33 cellular contexts compared by ENCODE assay signal in the genomic region with DNA sequence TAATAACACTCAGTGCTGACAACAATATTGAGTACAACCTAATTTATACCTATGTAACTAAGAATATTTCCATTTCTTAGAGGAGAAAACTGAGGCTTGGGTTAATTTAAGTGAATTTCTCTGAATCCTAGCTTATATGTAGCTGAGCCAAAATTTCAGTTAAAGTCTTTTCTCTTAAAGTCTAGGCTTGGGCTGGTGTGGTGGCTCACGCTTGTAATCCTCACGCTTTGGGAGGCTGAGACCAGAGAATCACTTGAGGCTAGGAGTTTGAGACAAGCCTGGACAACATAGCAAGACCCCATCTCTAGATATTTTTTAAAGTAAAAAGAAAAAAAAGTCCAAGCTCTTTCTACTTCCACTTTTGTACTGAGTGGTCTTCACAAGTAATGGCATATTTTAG.
"Had no signal": no experiment of that assay in that cellular context is flagged by ENCODE, and none has a peak within 500 bp of the region (broad histone marks: within the 10 kb centered on the region; RNA-seq: fewer than 3 reads in every experiment).

No MANE protein-coding gene starts in this region.

- H3K4me1 ChIP-seq: adrenal gland, ascending aorta, body of pancreas, breast epithelium had no signal

- H3K27me3 ChIP-seq: adrenal gland, ascending aorta, body of pancreas, brain microvascular endothelial cell, breast epithelium, cardiac muscle cell had no signal

- ATAC-seq: activated naive CD4-positive, alpha-beta T cell treated with anti-CD3 and anti-CD28 coated beads, Interleukin-2, amount 50 U/mL, for 72 hours; activated naive CD8-positive, alpha-beta T cell treated with anti-CD3 and anti-CD28 coated beads, Interleukin-2, amount 50 U/mL, for 24 hours; activated T-cell treated with anti-CD3 and anti-CD28 coated beads, Interleukin-2, amount 50 U/mL, for 4 hours; activated T-cell treated with anti-CD3 and anti-CD28 coated beads, Interleukin-2, amount 50 U/mL, for 72 hours; activated T-helper 17 cell treated with anti-CD3 and anti-CD28 coated beads, Interleukin-2, amount 50 U/mL, for 72 hours; body of pancreas had no signal

- H3K9me3 ChIP-seq: adrenal gland, body of pancreas, breast epithelium had no signal

- H3K4me3 ChIP-seq: adrenal gland, ascending aorta, body of pancreas, breast epithelium, cardiac muscle cell had no signal

- H3K27ac ChIP-seq: ascending aorta, body of pancreas, brain microvascular endothelial cell, breast epithelium had no signal

- FAIRE-seq: astrocyte, bronchial epithelial cell had no signal

- DNase-seq: activated effector memory CD4-positive, alpha-beta T cell treated with anti-CD3 and anti-CD28 coated beads, Interleukin-2, amount 50 U/mL, for 16 hours; activated effector memory CD4-positive, alpha-beta T cell treated with Interleukin-2 at 50 U/mL for 16 hours; activated gamma-delta T cell; activated gamma-delta T cell treated with Interleukin-2 at 50 U/mL for 16 hours; activated naive CD4-positive, alpha-beta T cell; activated naive CD4-positive, alpha-beta T cell treated with anti-CD3 and anti-CD28 coated beads for 36 hours; activated naive CD4-positive, alpha-beta T cell treated with anti-CD3 and anti-CD28 coated beads, Interleukin-2, amount 10 ng/mL, durations not matched to agents 7 days and 5 days; activated naive CD4-positive, alpha-beta T cell treated with anti-CD3 and anti-CD28 coated beads, Interleukin-2, amount 50 U/mL, for 16 hours; activated naive CD4-positive, alpha-beta T cell treated with Interleukin-2 at 50 U/mL for 16 hours; activated naive CD8-positive, alpha-beta T cell treated with anti-CD3 and anti-CD28 coated beads for 36 hours; activated naive CD8-positive, alpha-beta T cell treated with anti-CD3 and anti-CD28 coated beads, Interleukin-2, amount 10 ng/mL, durations not matched to agents 7 days and 5 days; activated naive CD8-positive, alpha-beta T cell treated with anti-CD3 and anti-CD28 coated beads, Interleukin-2, amount 50 U/mL, for 24 hours; activated T-cell treated with anti-CD3 and anti-CD28 coated beads, Interleukin-2, amount 50 U/mL, for 24 hours; activated T-cell treated with anti-CD3 and anti-CD28 coated beads, Interleukin-2, amount 50 U/mL, for 4 hours; activated T-cell treated with anti-CD3 and anti-CD28 coated beads, Interleukin-2, amount 50 U/mL, for 48 hours; activated T-cell treated with anti-CD3 and anti-CD28 coated beads, Interleukin-2, amount 50 U/mL, for 72 hours; amniotic stem cell; amygdala; anterior cingulate cortex; aorta; body of pancreas; brain microvascular endothelial cell; caudate nucleus; central memory CD4-positive, alpha-beta T cell; cerebellar nuclear complex had no signal
